In the genomic region with DNA sequence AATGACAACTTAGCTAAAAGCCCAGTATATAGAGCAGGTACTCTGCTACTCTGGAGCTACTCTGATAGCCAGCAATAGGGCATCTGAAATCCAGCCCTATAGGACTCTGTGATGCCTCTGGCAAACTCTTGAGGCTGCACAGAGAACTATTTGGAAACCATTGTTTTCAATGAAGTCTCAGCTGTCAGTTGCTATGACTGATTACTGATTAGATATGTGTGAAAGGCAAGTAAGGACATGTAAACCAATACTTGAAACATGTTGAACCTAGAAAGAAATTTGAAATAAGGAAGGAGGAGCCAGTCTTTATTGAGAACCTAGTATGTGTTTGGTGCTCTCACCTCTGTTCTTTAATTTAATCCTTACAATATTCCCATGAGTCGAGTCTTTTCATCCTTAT, we compare ENCODE assay signal across 24 cellular contexts. TPM values are rescaled to one million over a fixed set of nuclear protein-coding genes. Genes with fewer than 3 reads are reported as not detected.
DNase-seq lines count a peak whose midpoint lies in the region; ATAC-seq, FAIRE-seq and TF ChIP-seq lines count a peak whose summit lies in the region.
"Had no signal": no experiment of that assay in that cellular context is flagged by ENCODE, and none has a peak within 500 bp of the region (broad histone marks: within the 10 kb centered on the region; RNA-seq: fewer than 3 reads in every experiment).

No MANE protein-coding gene starts in this region.

- POLR2A ChIA-PET in MCF 10A (lab: Yijun Ruan, JAX), result interaction anchor here (0.7 to 1.2 kb wide), 4 partner anchors 20 to 653 kb away, joined by 3 to 4 read pairs (median 3); no protein-coding TSS in a partner anchor
- POLR2A ChIA-PET in RWPE1 (lab: Yijun Ruan, JAX; ENCODE audit: low non-redundant PET), result no interaction called here

- no peaks in the 10 kb centered on the region for H3K36me3 ChIP-seq in breast epithelium
- peaks cover 25% of the 10 kb centered on the region for H3K36me3 ChIP-seq in bronchial epithelial cell (ENCODE audit: control insufficient read depth, insufficient read depth, low read length)

- peaks cover 95% of the 10 kb centered on the region for H3K36me3 Mint-ChIP-seq in MCF 10A (ENCODE audit: insufficient read depth, unreplicated experiment)
- H3K36me3 Mint-ChIP-seq in stimulated activated effector memory CD8-positive, alpha-beta T cell treated with anti-CD3 and anti-CD28 coated beads, Interleukin-12 subunit alpha, Interleukin-12 subunit beta, amount 100 ng/mL, for 72 hours, result peaks cover 99% of the 10 kb centered on the region

- peak overlapping the region; percentile 6 for H3K27ac Mint-ChIP-seq in MCF 10A (ENCODE audit: low read depth, unreplicated experiment)
- peak overlapping the region; percentile 7 for H3K27ac Mint-ChIP-seq in stimulated activated effector memory CD8-positive, alpha-beta T cell treated with anti-CD3 and anti-CD28 coated beads, Interleukin-12 subunit alpha, Interleukin-12 subunit beta, amount 100 ng/mL, for 72 hours
- H3K27ac Mint-ChIP-seq: CD4-positive, alpha-beta T cell; stimulated activated naive B cell treated with anti-CD40 and anti-IgM and Interleukin-4, amounts not matched to agents 10 μg/mL and 1 μg/mL and 100 μg/mL, for 72 hours had no signal

- TF ChIP-seq POLR2A in breast epithelium (IDR thresholded peaks at IDR 0.05), result no peak

- H3K4me3 ChIP-seq in breast epithelium, result no peak overlapping the region
- H3K4me3 ChIP-seq in bronchial epithelial cell (ENCODE audit: low read depth, low read length), result no peak overlapping the region
- H3K4me3 ChIP-seq: gastrocnemius medialis, lower lobe of right lung had no signal

- intact Hi-C loops in MCF 10A (cut with micrococcal nuclease), result no loop called here
- intact Hi-C loops in breast epithelium (cut with DNase I; ENCODE audit: low total_unique reads), result no loop called here

- H3K4me3 Mint-ChIP-seq in MCF 10A (ENCODE audit: unreplicated experiment), result no peak overlapping the region
- no peak overlapping the region for H3K4me3 Mint-ChIP-seq in stimulated activated effector memory CD8-positive, alpha-beta T cell treated with anti-CD3 and anti-CD28 coated beads, Interleukin-12 subunit alpha, Interleukin-12 subunit beta, amount 100 ng/mL, for 72 hours
- H3K4me3 Mint-ChIP-seq: activated T-cell treated with anti-CD3 and anti-CD28 coated beads, Interleukin-2, amount 50 U/mL, for 4 hours; CD4-positive, alpha-beta T cell; stimulated activated naive B cell treated with anti-CD40 and anti-IgM and Interleukin-4, amounts not matched to agents 10 μg/mL and 1 μg/mL and 100 μg/mL, for 72 hours had no signal

- H3K9me3 Mint-ChIP-seq in MCF 10A (ENCODE audit: unreplicated experiment), result no peaks in the 10 kb centered on the region
- no peaks in the 10 kb centered on the region for H3K9me3 Mint-ChIP-seq in stimulated activated effector memory CD8-positive, alpha-beta T cell treated with anti-CD3 and anti-CD28 coated beads, Interleukin-12 subunit alpha, Interleukin-12 subunit beta, amount 100 ng/mL, for 72 hours
- H3K9me3 Mint-ChIP-seq: activated naive CD4-positive, alpha-beta T cell treated with anti-CD3 and anti-CD28 coated beads, Interleukin-2, amount 50 U/mL, for 72 hours; activated T-cell treated with anti-CD3 and anti-CD28 coated beads, Interleukin-2, amount 50 U/mL, for 4 hours; CD4-positive, alpha-beta T cell; stimulated activated naive B cell treated with anti-CD40 and anti-IgM and Interleukin-4, amounts not matched to agents 10 μg/mL and 1 μg/mL and 100 μg/mL, for 72 hours had no signal

- H3K4me1 ChIP-seq in breast epithelium, result no peaks in the 10 kb centered on the region
- H3K4me1 ChIP-seq: gastrocnemius medialis, lower lobe of right lung had no signal

- DNase-seq in MCF 10A (ENCODE audit: unreplicated experiment) (peak; percentile 31), breast epithelium (ENCODE audit: low spot score in 2 of 2) (no peak), RWPE1 (ENCODE audit: low spot score) (peak; percentile 48), bronchial epithelial cell (ENCODE audit: low read depth) (peak; percentile 69)
- no peak for DNase-seq in stimulated activated effector memory CD8-positive, alpha-beta T cell treated with anti-CD3 and anti-CD28 coated beads, Interleukin-12 subunit alpha, Interleukin-12 subunit beta, amount 100 ng/mL, for 72 hours (ENCODE audit: low spot score in 2 of 2)
- DNase-seq: activated CD4-positive, alpha-beta T cell treated with anti-CD3 and anti-CD28 coated beads, Interleukin-2, amount 50 U/mL, for 48 hours; activated T-cell treated with anti-CD3 and anti-CD28 coated beads, Interleukin-2, amount 50 U/mL, for 4 hours; CD4-positive, alpha-beta T cell; gastrocnemius medialis; H7; islet precursor cell; Karpas-422; lower lobe of right lung; NCI-H1105; NCI-H2029 treated with DMSO at 0.1 percent for 48 hours; small intestine; stimulated activated CD4-positive, alpha-beta T cell treated with anti-CD3 and anti-CD28 coated beads, Interleukin-2, amount 100 ng/mL, for 24 hours; stimulated activated naive B cell treated with anti-CD40 and anti-IgM and Interleukin-4, amounts not matched to agents 10 μg/mL and 1 μg/mL and 100 μg/mL, for 72 hours had no signal

- no peaks in the 10 kb centered on the region for H3K27me3 Mint-ChIP-seq in MCF 10A (ENCODE audit: insufficient read depth, unreplicated experiment)
- H3K27me3 Mint-ChIP-seq: CD4-positive, alpha-beta T cell; stimulated activated naive B cell treated with anti-CD40 and anti-IgM and Interleukin-4, amounts not matched to agents 10 μg/mL and 1 μg/mL and 100 μg/mL, for 72 hours had no signal

- no peak for ATAC-seq in stimulated activated effector memory CD8-positive, alpha-beta T cell treated with anti-CD3 and anti-CD28 coated beads, Interleukin-12 subunit alpha, Interleukin-12 subunit beta, amount 100 ng/mL, for 72 hours
- no peak for ATAC-seq in HG03159 (IDR thresholded peaks at IDR 0.05; ENCODE audit: unreplicated experiment)
- ATAC-seq in GM19035 (IDR thresholded peaks at IDR 0.05; ENCODE audit: unreplicated experiment), result no peak
- ATAC-seq: activated T-cell treated with anti-CD3 and anti-CD28 coated beads, Interleukin-2, amount 50 U/mL, for 4 hours; gastrocnemius medialis; lower lobe of right lung; stimulated activated naive B cell treated with anti-CD40 and anti-IgM and Interleukin-4, amounts not matched to agents 10 μg/mL and 1 μg/mL and 100 μg/mL, for 72 hours had no signal

- peaks cover 15% of the 10 kb centered on the region for H3K4me1 Mint-ChIP-seq in MCF 10A (ENCODE audit: insufficient read depth, unreplicated experiment)
- H3K4me1 Mint-ChIP-seq in stimulated activated effector memory CD8-positive, alpha-beta T cell treated with anti-CD3 and anti-CD28 coated beads, Interleukin-12 subunit alpha, Interleukin-12 subunit beta, amount 100 ng/mL, for 72 hours, result no peaks in the 10 kb centered on the region
- H3K4me1 Mint-ChIP-seq: stimulated activated naive B cell treated with anti-CD40 and anti-IgM and Interleukin-4, amounts not matched to agents 10 μg/mL and 1 μg/mL and 100 μg/mL, for 72 hours had no signal

- CTCF ChIA-PET in MCF 10A (lab: Yijun Ruan, JAX), result interaction anchor here (0.6 to 2.7 kb wide), 6 partner anchors 9 to 196 kb away, joined by 3 to 19 read pairs (median 4); no protein-coding TSS in a partner anchor
- CTCF ChIA-PET in RWPE1 (lab: Yijun Ruan, JAX), result interaction anchor here (1.0 kb wide), 1 partner anchor 170 kb away, joined by 6 read pairs; no protein-coding TSS in a partner anchor

- H3K27me3 ChIP-seq in breast epithelium (no peaks in the 10 kb centered on the region), bronchial epithelial cell (ENCODE audit: control insufficient read depth, insufficient read depth, low read length) (no peaks in the 10 kb centered on the region)
- H3K27me3 ChIP-seq: gastrocnemius medialis had no signal

- no TSS peak for BruUV-seq in MCF 10A (replicated peaks; lab: Mats Ljungman, UMichigan)

- no peak for FAIRE-seq in bronchial epithelial cell (lab: Jason Lieb, UNC)
- FAIRE-seq: GM18507, RCC 7860, small intestine had no signal

- TF ChIP-seq CTCF in MCF 10A (IDR thresholded peaks at IDR 0.05; ENCODE audit: unreplicated experiment) (no peak), breast epithelium (IDR thresholded peaks at IDR 0.05) (no peak), RWPE1 (conservative IDR thresholded peaks at IDR 0.05; ENCODE audit: low read depth) (no peak), bronchial epithelial cell (IDR thresholded peaks at IDR 0.05; ENCODE audit: insufficient read depth, low read length, severe bottlenecking) (no peak)

- H3K27ac ChIP-seq in breast epithelium (no peak overlapping the region), RWPE1 (no peak overlapping the region)
- H3K27ac ChIP-seq: gastrocnemius medialis, lower lobe of right lung, VCaP had no signal

- H3K9me3 ChIP-seq in breast epithelium, result no peaks in the 10 kb centered on the region
- H3K9me3 ChIP-seq: gastrocnemius medialis, lower lobe of right lung had no signal

RNA-seq across cellular contexts. Expression of a gene that starts 40.2 kb away (rescaled TPM):
- total RNA-seq in MCF 10A (2022) (22.6 and 25.9 TPM in 2 replicates), breast epithelium (10 to 100 TPM; 29.4 to 40.6 (median 36.2) TPM), bronchial epithelial cell (5.8 and 9.2 TPM in 2 replicates)

Comparison
In these comparisons a context has a peak if more than half of its experiments do, and no peak if none do; other contexts are left out.
1. DNase-seq: peak in MCF 10A (single experiment), RWPE1 (single experiment) and bronchial epithelial cell (single experiment); none in breast epithelium (0 of 2) and stimulated activated effector memory CD8-positive, alpha-beta T cell treated with anti-CD3 and anti-CD28 coated beads, Interleukin-12 subunit alpha, Interleukin-12 subunit beta, amount 100 ng/mL, for 72 hours (0 of 2).